Comparison of ENCODE assay signal across 18 cellular contexts in genomic region chr10:4371691-4372295, GRCh38.
DNase-seq lines count a peak whose midpoint lies in the region; ATAC-seq and TF ChIP-seq lines count a peak whose summit lies in the region.
"Had no signal": no experiment of that assay in that cellular context is flagged by ENCODE, and none has a peak within 500 bp of the region (broad histone marks: within the 10 kb centered on the region; RNA-seq: fewer than 3 reads in every experiment).

No MANE protein-coding gene starts in this region.

- H3K27me3 ChIP-seq in heart left ventricle: no peaks in the 10 kb centered on the region
- H3K27me3 ChIP-seq in brain microvascular endothelial cell (replicated peaks): no peaks in the 10 kb centered on the region
- no peaks in the 10 kb centered on the region for H3K27me3 ChIP-seq in gastrocnemius medialis
- H3K27me3 ChIP-seq: MG63 had no signal

- TF ChIP-seq CTCF in heart left ventricle (IDR thresholded peaks at IDR 0.05) (no peak), brain microvascular endothelial cell (IDR thresholded peaks at IDR 0.05; ENCODE audit: low read depth, low read length, missing control alignments) (no peak), gastrocnemius medialis (IDR thresholded peaks at IDR 0.05 in 4 of 5, conservative IDR thresholded peaks at IDR 0.05 in 1 of 5) (no peak)

- 87 to 92% (median 89%) methylated on average over 4 of the region's 4 CpGs for WGBS in heart left ventricle, 4 donors

- H3K9me3 ChIP-seq in heart left ventricle (no peaks in the 10 kb centered on the region), gastrocnemius medialis (no peaks in the 10 kb centered on the region)
- H3K9me3 ChIP-seq: MG63 had no signal

- intact Hi-C loops in heart left ventricle (cut with DNase I): loop anchor here in 2 of 10 donors (10.0 kb wide), 2 partner anchors 283 to 587 kb away; partner anchors contain the start of gene KLF6 (in 1 of the 2)
- intact Hi-C loops in cardiac septum (cut with DNase I): no loop called here
- intact Hi-C loops in gastrocnemius medialis (cut with DNase I; ENCODE audit: low total_unique reads): no loop called here

- H3K4me3 ChIP-seq in heart left ventricle (no peak overlapping the region), brain microvascular endothelial cell (ENCODE audit: low read depth, low read length) (no peak overlapping the region), gastrocnemius medialis (no peak overlapping the region)
- H3K4me3 ChIP-seq: MG63 had no signal

- no peak for DNase-seq in heart left ventricle
- no peak for DNase-seq in cardiac septum (ENCODE audit: low spot score)
- no peak for DNase-seq in brain microvascular endothelial cell
- peak; percentile 9 for DNase-seq in left kidney (ENCODE audit: low read depth, low spot score)
- no peak for DNase-seq in gastrocnemius medialis
- DNase-seq in T-helper 9 cell: no peak
- DNase-seq: 8988T; C1 segment of cervical spinal cord; MG63; NCI-H1092 treated with DMSO at 0.1 percent for 48 hours; NCI-H1694; NCI-H345; NCI-H526 treated with DMSO at 0.1 percent for 48 hours; NK-92 treated with Interleukin-12 subunit alpha and Interleukin-12 subunit beta, amount 100 ng/mL, for 24 hours; OCI-M1; RPMI8226 had no signal

- H3K27ac ChIP-seq in heart left ventricle (peak overlapping the region in 9 of 12 donors; percentile 32 to 70 (median 53)), brain microvascular endothelial cell (peak overlapping the region; percentile 85), gastrocnemius medialis (peak overlapping the region; percentile 40 to 58 (median 49))

- H3K4me1 ChIP-seq in heart left ventricle (peaks cover 0 to 20% (median 7%) of the 10 kb centered on the region in 12 donors), gastrocnemius medialis (peaks cover 0 to 12% of the 10 kb centered on the region in 2 donors)

- ATAC-seq in heart left ventricle (no peak), gastrocnemius medialis (no peak), GM18867 (IDR thresholded peaks at IDR 0.05; ENCODE audit: unreplicated experiment) (no peak), GM18909 (IDR thresholded peaks at IDR 0.05; ENCODE audit: poor library complexity, unreplicated experiment) (no peak)

- H3K36me3 ChIP-seq in heart left ventricle (no peaks in the 10 kb centered on the region), brain microvascular endothelial cell (replicated peaks) (no peaks in the 10 kb centered on the region), gastrocnemius medialis (no peaks in the 10 kb centered on the region)
- H3K36me3 ChIP-seq: MG63 had no signal

- TF ChIP-seq POLR2A in heart left ventricle (IDR thresholded peaks at IDR 0.05) (no peak), gastrocnemius medialis (IDR thresholded peaks at IDR 0.05) (no peak)

- in situ Hi-C loops in brain microvascular endothelial cell (cut with HindIII; ENCODE audit: low pct_ligation_motif_present, low sequenced_read_pairs): no loop called here
- in situ Hi-C loops in gastrocnemius medialis (cut with MboI; ENCODE audit: low sequenced_read_pairs in 4 of 4): no loop called here
